In genomic region chr2:119431976-119432881, GRCh38 we compare ENCODE assay signal across 8 cellular contexts. TPM values are rescaled to one million over a fixed set of nuclear protein-coding genes. Genes with fewer than 3 reads are reported as not detected.
A peak's percentile ranks its signal among the peaks of the same experiment; 100 is the strongest.
DNase-seq lines count a peak whose midpoint lies in the region; ATAC-seq, FAIRE-seq and TF ChIP-seq lines count a peak whose summit lies in the region.

No MANE protein-coding gene starts in this region.

- no peak for DNase-seq in dorsolateral prefrontal cortex
- peak in 1 of 3 donors; percentile 63 for DNase-seq in mucosa of descending colon
- DNase-seq in aorta: peak; percentile 77 to 82
- no peak for DNase-seq in urothelium cell line (ENCODE audit: low spot score)
- no peak for DNase-seq in stimulated activated CD4-positive, alpha-beta T cell treated with anti-CD3 and anti-CD28 coated beads, Interleukin-1b, Interleukin-23, amount 100 ng/mL, for 48 hours

- intact Hi-C loops in dorsolateral prefrontal cortex (cut with DNase I): no loop called here
- intact Hi-C loops in mucosa of descending colon (cut with DNase I, micrococcal nuclease): no loop called here
- intact Hi-C loops in aorta (cut with DNase I): loop anchor here in 1 of 2 donors (2.0 kb wide), 1 partner anchor 37 kb away; no protein-coding TSS in a partner anchor

- peak overlapping the region; percentile 17; the same call in 1 of the 2 replicates for H3K4me2 ChIP-seq in KMS-11

- H3K4me1 ChIP-seq in KMS-11 (ENCODE audit: low read depth, poor library complexity, severe bottlenecking) (peaks cover 29% of the 10 kb centered on the region), mucosa of descending colon (ENCODE audit: low read depth) (peaks cover 67% of the 10 kb centered on the region), aorta (ENCODE audit: control insufficient read depth in 1 of 2, insufficient read depth in 2 of 2, low read length in 2 of 2) (no peaks in the 10 kb centered on the region)

- no peak for FAIRE-seq in urothelium cell line (lab: Jason Lieb, UNC)

- H3K27me3 ChIP-seq in KMS-11 (ENCODE audit: insufficient read depth, low read depth) (no peaks in the 10 kb centered on the region), dorsolateral prefrontal cortex (peaks cover 0 to 19% (median 3%) of the 10 kb centered on the region in 45 donors), aorta (ENCODE audit: control insufficient read depth in 1 of 2, insufficient read depth in 2 of 2, low read length in 1 of 2) (no peaks in the 10 kb centered on the region)

- H2AFZ ChIP-seq in KMS-11 (ENCODE audit: low read depth): peak overlapping the region; percentile 54

- H3K9me3 ChIP-seq in mucosa of descending colon (no peaks in the 10 kb centered on the region), aorta (ENCODE audit: control insufficient read depth, low read length) (no peaks in the 10 kb centered on the region)

- ATAC-seq in GM19372 (IDR thresholded peaks at IDR 0.05; ENCODE audit: low read depth, unreplicated experiment) (peak; percentile 15), mucosa of descending colon (no peak), aorta (ENCODE audit: low FRiP score) (no peak), GM18519 (IDR thresholded peaks at IDR 0.05; ENCODE audit: low FRiP score, unreplicated experiment) (no peak)

- 2 to 3% methylated on average over 46 to 53 of the region's 53 CpGs for WGBS in aorta, 2 donors

- no peaks in the 10 kb centered on the region for H3K36me3 ChIP-seq in KMS-11 (ENCODE audit: insufficient read depth)
- H3K36me3 ChIP-seq in mucosa of descending colon (ENCODE audit: low read depth): no peaks in the 10 kb centered on the region
- H3K36me3 ChIP-seq in aorta (ENCODE audit: control insufficient read depth in 1 of 2, insufficient read depth in 2 of 2, low read length in 1 of 2): no peaks in the 10 kb centered on the region

- peak overlapping the region; percentile 78; the same call in 1 of the 2 replicates for H3K9ac ChIP-seq in KMS-11

- H3K4me3 ChIP-seq in KMS-11 (IDR thresholded peaks at IDR 0.05; ENCODE audit: insufficient read depth, low read depth, low read length) (peak overlapping the region; percentile 51), dorsolateral prefrontal cortex (peak overlapping the region; percentile 31 to 73 (median 57)), mucosa of descending colon (peak overlapping the region; percentile 25), aorta (ENCODE audit: low read length in 2 of 2) (peak overlapping the region; percentile 50 to 54)

- no peaks in the 10 kb centered on the region for H4K20me1 ChIP-seq in KMS-11 (ENCODE audit: insufficient read depth)

- no peak overlapping the region for H3K27ac ChIP-seq in KMS-11
- H3K27ac ChIP-seq in dorsolateral prefrontal cortex: peak overlapping the region in 10 of 59 donors; percentile 0 to 64 (median 44)
- H3K27ac ChIP-seq in aorta (ENCODE audit: low read depth in 1 of 2, low read length in 2 of 2): no peak overlapping the region

- no peaks in the 10 kb centered on the region for H3K79me2 ChIP-seq in KMS-11 (ENCODE audit: insufficient read depth, low read depth)

- TF ChIP-seq CTCF in KMS-11 (conservative IDR thresholded peaks at IDR 0.05; ENCODE audit: low read depth, low read length): no peak
- TF ChIP-seq CTCF in dorsolateral prefrontal cortex (IDR thresholded peaks at IDR 0.05 in 54 of 56, conservative IDR thresholded peaks at IDR 0.05 in 2 of 56; ENCODE audit: low read depth in 1 of 56, partially characterized antibody in 56 of 56): peak in 1 of 56 donors; percentile 2
- TF ChIP-seq CTCF in mucosa of descending colon (IDR thresholded peaks at IDR 0.05): no peak

RNA-seq across cellular contexts. Expression of gene TMEM37, which starts 0.6 kb away (rescaled TPM):
- total RNA-seq in dorsolateral prefrontal cortex (1 to 10 TPM in 55 of 120 experiments, under 1 TPM in 50, not detected in 15; 0.27 to 4.1 (median 1.0) TPM), mucosa of descending colon (100 to 1,000 TPM in 2 of 3 donors, 10 to 100 TPM in 1; 54.0 to 173 (median 100) TPM), aorta (10 to 100 TPM in 1 of 2 donors, 1 to 10 TPM in 1; 5.2 to 11.0 TPM)
- polyA plus RNA-seq in aorta: 10 to 100 TPM in 1 of 2 donors, 1 to 10 TPM in 1; 1.2 to 19.8 TPM

Comparison
In these comparisons a context has a peak if more than half of its experiments do, and no peak if none do; other contexts are left out.
1. DNase-seq: peak in aorta (2 of 2); none in dorsolateral prefrontal cortex (0 of 10), urothelium cell line (single experiment) and stimulated activated CD4-positive, alpha-beta T cell treated with anti-CD3 and anti-CD28 coated beads, Interleukin-1b, Interleukin-23, amount 100 ng/mL, for 48 hours (single experiment).
2. RNA of gene TMEM37, which starts 0.6 kb away (total RNA-seq): 54.0 to 173 TPM in mucosa of descending colon; 5.2 to 11.0 TPM in aorta and 0.27 to 4.1 TPM in dorsolateral prefrontal cortex; every median in the first group is over 4 times any median in the second.
3. Peak in every context shown above with its lines, with median percentiles within 50 percentile points of each other: H3K4me3 ChIP-seq.